In the genomic region with DNA sequence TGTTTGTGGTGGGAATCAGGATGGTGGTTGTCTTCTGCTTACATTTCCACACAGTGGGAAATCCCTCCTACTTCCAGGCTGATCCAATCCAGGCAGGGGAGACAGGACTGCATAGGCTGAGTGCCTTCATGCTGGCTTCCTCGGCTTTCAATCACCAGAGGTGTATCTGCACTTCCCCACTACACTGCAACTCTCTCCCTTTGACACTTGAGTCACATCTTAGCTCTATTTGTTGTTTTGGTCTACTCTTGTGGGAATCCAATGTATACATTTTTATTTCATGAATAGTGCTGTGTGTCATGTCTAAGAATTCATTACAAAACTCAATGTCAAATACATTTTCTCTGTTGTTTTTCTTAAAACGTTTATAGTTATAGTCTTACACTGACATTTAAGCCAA, we compare ENCODE assay signal across 23 cellular contexts.
"Had no signal": no experiment of that assay in that cellular context is flagged by ENCODE, and none has a peak within 500 bp of the region (broad histone marks: within the 10 kb centered on the region; RNA-seq: fewer than 3 reads in every experiment).

No MANE protein-coding gene starts in this region.

- H3K4me3 ChIP-seq: heart right ventricle, left lung, lower lobe of right lung, mucosa of descending colon, right lobe of liver, skin epidermis, testis, transverse colon had no signal

- H3K4me1 ChIP-seq: heart right ventricle, left lung, lower lobe of right lung, right lobe of liver, testis, transverse colon had no signal

- H3K27me3 ChIP-seq: heart right ventricle, left lung, right lobe of liver, testis, transverse colon had no signal

- H3K27ac ChIP-seq: heart right ventricle, left lung, lower lobe of right lung, right lobe of liver, skin epidermis, testis, transverse colon had no signal

- DNase-seq: activated CD4-positive, alpha-beta T cell treated with anti-CD3 and anti-CD28 coated beads for 4 hours; activated CD4-positive, alpha-beta T cell treated with anti-CD3 and anti-CD28 coated beads, Interleukin-2, amount 50 U/mL, for 48 hours; activated CD8-positive, alpha-beta memory T cell treated with anti-CD3 and anti-CD28 coated beads for 24 hours; activated effector memory CD4-positive, alpha-beta T cell treated with Interleukin-2 at 50 U/mL for 16 hours; activated naive CD4-positive, alpha-beta T cell treated with Interleukin-2 at 50 U/mL for 16 hours; anterior cingulate cortex; endodermal cell; foreskin melanocyte; heart right ventricle; left lung; lower lobe of right lung; mesendoderm; mucosa of descending colon; right lobe of liver; stimulated activated CD4-positive, alpha-beta T cell treated with anti-CD3 and anti-CD28 coated beads, Interleukin-12 subunit alpha, Interleukin-12 subunit beta, amount 100 ng/mL, for 4 hours; stimulated activated CD4-positive, alpha-beta T cell treated with anti-CD3 and anti-CD28 coated beads, Interleukin-4, amount 100 ng/mL, for 1 hour; stimulated activated naive CD8-positive, alpha-beta T cell treated with anti-CD3 and anti-CD28 coated beads, Interleukin-15, Interleukin-2, amounts not matched to agents 100 U/mL and 50 U/mL, for 24 hours; T-helper 1 cell; testis; transverse colon had no signal

- ATAC-seq: esophagus mucosa; heart right ventricle; left lung; lower lobe of right lung; mucosa of descending colon; natural killer cell treated with Interleukin-12 subunit alpha and Interleukin-12 subunit beta and Interleukin-15 and Interleukin-18, amount 100 ng/mL, for 72 hours; right lobe of liver; stimulated activated naive CD8-positive, alpha-beta T cell treated with anti-CD3 and anti-CD28 coated beads, Interleukin-15, Interleukin-2, amounts not matched to agents 100 U/mL and 50 U/mL, for 24 hours had no signal

- H3K36me3 ChIP-seq: heart right ventricle, left lung, lower lobe of right lung, right lobe of liver, transverse colon had no signal

- H3K9me3 ChIP-seq: testis had no signal
